8 cellular contexts compared by ENCODE assay signal in the genomic region with DNA sequence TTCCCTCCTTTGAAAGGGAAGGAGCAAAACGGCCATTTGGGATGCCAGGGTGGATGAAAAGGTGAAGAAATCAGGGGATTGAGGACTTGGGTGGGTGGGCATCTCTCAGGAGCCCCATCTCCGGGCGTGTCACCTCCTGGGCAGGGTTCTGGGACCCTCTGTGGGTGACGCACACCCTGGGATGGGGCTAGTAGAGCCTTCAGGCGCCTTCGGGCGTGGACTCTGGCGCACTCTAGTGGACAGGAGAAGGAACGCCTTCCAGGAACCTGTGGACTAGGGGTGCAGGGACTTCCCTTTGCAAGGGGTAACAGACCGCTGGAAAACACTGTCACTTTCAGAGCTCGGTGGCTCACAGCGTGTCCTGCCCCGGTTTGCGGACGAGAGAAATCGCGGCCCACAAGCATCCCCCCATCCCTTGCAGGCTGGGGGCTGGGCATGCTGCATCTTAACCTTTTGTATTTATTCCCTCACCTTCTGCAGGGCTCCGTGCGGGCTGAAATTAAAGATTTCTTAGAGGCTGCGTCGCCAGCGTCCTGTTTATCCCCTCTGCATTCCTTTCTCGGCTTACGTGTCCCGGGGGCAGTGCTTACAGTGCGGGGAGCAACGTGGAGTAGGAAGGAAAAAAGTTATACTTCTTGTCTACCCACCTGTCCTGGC. TPM values are rescaled to one million over a fixed set of nuclear protein-coding genes. Genes with fewer than 3 reads are reported as not detected.
A peak's percentile ranks its signal among the peaks of the same experiment; 100 is the strongest.
DNase-seq lines count a peak whose midpoint lies in the region; ATAC-seq and TF ChIP-seq lines count a peak whose summit lies in the region.

No MANE protein-coding gene starts in this region.

- no peak for TF ChIP-seq POLR2A in tibial nerve (IDR thresholded peaks at IDR 0.05)

- H3K9me3 ChIP-seq in OCI-LY3 (ENCODE audit: insufficient read depth, low read length) (no peaks in the 10 kb centered on the region), fibroblast of lung (ENCODE audit: control insufficient read depth, insufficient read depth, low read depth, low read length) (no peaks in the 10 kb centered on the region), neural cell (ENCODE audit: low read length) (no peaks in the 10 kb centered on the region), tibial nerve (no peaks in the 10 kb centered on the region)

- H3K9ac ChIP-seq in OCI-LY3 (ENCODE audit: low read length) = no peak overlapping the region
- H3K9ac ChIP-seq in fibroblast of lung (ENCODE audit: insufficient read depth, low read length) = no peak overlapping the region
- H3K9ac ChIP-seq in neural cell (ENCODE audit: low read length) = no peak overlapping the region

- no peaks in the 10 kb centered on the region for H3F3A ChIP-seq in neural cell (ENCODE audit: insufficient read depth, low read length, poor library complexity, severe bottlenecking)

- H4K20me1 ChIP-seq in OCI-LY3 (ENCODE audit: insufficient read depth, low read length) (no peaks in the 10 kb centered on the region), fibroblast of lung (ENCODE audit: control insufficient read depth, extremely low read depth, insufficient read depth, low read length) (no peaks in the 10 kb centered on the region), neural cell (ENCODE audit: insufficient read depth) (no peaks in the 10 kb centered on the region)

- DNase-seq in DMS 273 treated with DMSO at 0.1 percent for 48 hours (lab: John Stamatoyannopoulos, UW) (peak; percentile 44), HuH-7 (ENCODE audit: low spot score) (peak; percentile 89), activated T-cell treated with anti-CD3 and anti-CD28 coated beads for 48 hours (ENCODE audit: low read depth) (peak; percentile 56), fibroblast of lung (ENCODE audit: low read depth in 2 of 2) (peak; percentile 28 to 57), tibial nerve (ENCODE audit: low spot score in 2 of 2) (peak in 1 of 2 donors; percentile 32)

- no peak overlapping the region for H2AFZ ChIP-seq in OCI-LY3 (ENCODE audit: low read depth, low read length)
- H2AFZ ChIP-seq in fibroblast of lung (ENCODE audit: low read length) = no peak overlapping the region
- no peak overlapping the region for H2AFZ ChIP-seq in neural cell (ENCODE audit: low read depth, low read length)

- H3K79me2 ChIP-seq in OCI-LY3 (ENCODE audit: low read length) (no peaks in the 10 kb centered on the region), fibroblast of lung (ENCODE audit: control insufficient read depth, insufficient read depth, low read length) (no peaks in the 10 kb centered on the region), neural cell (replicated peaks; ENCODE audit: insufficient read depth, low read length) (no peaks in the 10 kb centered on the region)

- H3K4me3 ChIP-seq in OCI-LY3 (ENCODE audit: low read length) (no peak overlapping the region), fibroblast of lung (replicated peaks in 1 of 4; ENCODE audit: control extremely low read depth in 1 of 4, insufficient read depth in 1 of 4, low read depth in 3 of 4, low read length in 4 of 4) (no peak overlapping the region), neural cell (ENCODE audit: low read length) (no peak overlapping the region), tibial nerve (no peak overlapping the region)

- TF ChIP-seq CTCF in OCI-LY3 (IDR thresholded peaks at IDR 0.05; ENCODE audit: low read depth, low read length) (peak; percentile 96), fibroblast of lung (conservative IDR thresholded peaks at IDR 0.05 in 1 of 2, IDR thresholded peaks at IDR 0.05 in 1 of 2; ENCODE audit: low read depth in 1 of 2, low read length in 2 of 2) (peak; percentile 92 to 94), neural cell (IDR thresholded peaks at IDR 0.05; ENCODE audit: poor library complexity, severe bottlenecking) (peak; percentile 91), tibial nerve (IDR thresholded peaks at IDR 0.05) (peak; percentile 81 to 90 (median 88))

- H3K27me3 ChIP-seq in OCI-LY3 (ENCODE audit: low read depth, low read length) (no peaks in the 10 kb centered on the region), fibroblast of lung (ENCODE audit: control insufficient read depth, insufficient read depth, low read length) (no peaks in the 10 kb centered on the region), neural cell (ENCODE audit: insufficient read depth, low read depth, low read length) (no peaks in the 10 kb centered on the region), tibial nerve (no peaks in the 10 kb centered on the region)

- H3K36me3 ChIP-seq in OCI-LY3 (replicated peaks; ENCODE audit: low read depth, low read length) (peaks cover 66% of the 10 kb centered on the region), fibroblast of lung (ENCODE audit: control insufficient read depth, insufficient read depth, low read length) (no peaks in the 10 kb centered on the region), neural cell (ENCODE audit: insufficient read depth, low read length) (no peaks in the 10 kb centered on the region), tibial nerve (no peaks in the 10 kb centered on the region)

- 5 to 16% methylated on average over 27 of the region's 27 CpGs for WGBS in tibial nerve, 2 donors

- H3K4me1 ChIP-seq in OCI-LY3 (ENCODE audit: low read length) (no peaks in the 10 kb centered on the region), fibroblast of lung (ENCODE audit: control insufficient read depth, extremely low read depth, insufficient read depth, low read length) (peaks cover 3% of the 10 kb centered on the region), tibial nerve (peaks cover 0 to 4% (median 0%) of the 10 kb centered on the region in 4 donors)

- no peaks in the 10 kb centered on the region for H3K9me2 ChIP-seq in neural cell (ENCODE audit: insufficient read depth, low read length)

- H3K4me2 ChIP-seq in OCI-LY3 (ENCODE audit: low read length) = no peak overlapping the region
- peak overlapping the region; percentile 8 for H3K4me2 ChIP-seq in fibroblast of lung (ENCODE audit: extremely low read depth, insufficient read depth, low read length)
- H3K4me2 ChIP-seq in neural cell (ENCODE audit: low read length) = no peak overlapping the region

- no peak for TF ChIP-seq EP300 in neural cell (conservative IDR thresholded peaks at IDR 0.05; ENCODE audit: poor library complexity, severe bottlenecking)
- no peak for TF ChIP-seq EP300 in tibial nerve (IDR thresholded peaks at IDR 0.05)

- no peak for ATAC-seq in HG02571 (IDR thresholded peaks at IDR 0.05; ENCODE audit: unreplicated experiment)

- H3K27ac ChIP-seq in OCI-LY3 (ENCODE audit: low read length) (no peak overlapping the region), fibroblast of lung (ENCODE audit: insufficient read depth, low read length) (no peak overlapping the region), neural cell (ENCODE audit: low read length) (no peak overlapping the region), tibial nerve (no peak overlapping the region)

- TF ChIP-seq RAD21 in neural cell (conservative IDR thresholded peaks at IDR 0.05) = peak; percentile 92

TF ChIP-seq in neural cell, 6 proteins besides CTCF, POLR2A, EP300 and RAD21:
- TF ChIP-seq SMC3 (conservative IDR thresholded peaks at IDR 0.05; ENCODE audit: poor library complexity) (peak; percentile 94), MXI1 (conservative IDR thresholded peaks at IDR 0.05; ENCODE audit: poor library complexity, severe bottlenecking) (no peak)

RNA-seq across cellular contexts. Expression of a gene that starts 15.2 kb away (rescaled TPM):
- total RNA-seq in fibroblast of lung (not detected in 2 replicates), tibial nerve (1 to 10 TPM in 3 of 4 donors, under 1 TPM in 1; 0.66 to 4.7 (median 2.4) TPM)
- polyA plus RNA-seq in fibroblast of lung (not detected in 2 replicates), neural cell (not detected in 2 replicates)
- not detected in 2 replicates for polyA plus RNA-seq in fibroblast of lung (2012)
- polyA minus RNA-seq in fibroblast of lung (ENCODE audit: low replicate concordance) (not detected in 2 replicates), neural cell (not detected in 2 replicates)

RNA-seq across cellular contexts. Expression of a gene that starts 22.4 kb away (rescaled TPM):
- total RNA-seq in fibroblast of lung (24.4 and 35.8 TPM in 2 replicates), tibial nerve (10 to 100 TPM; 27.1 to 83.4 (median 38.2) TPM)
- polyA plus RNA-seq in fibroblast of lung (33.0 and 52.5 TPM in 2 replicates), neural cell (21.1 and 23.5 TPM in 2 replicates)
- 58.8 and 103 TPM in 2 replicates for polyA plus RNA-seq in fibroblast of lung (2012)
- polyA minus RNA-seq in fibroblast of lung (ENCODE audit: low replicate concordance) (108 and 141 TPM in 2 replicates), neural cell (13.7 and 20.9 TPM in 2 replicates)

RNA-seq across cellular contexts. Expression of a gene that starts 27.5 kb away (rescaled TPM):
- total RNA-seq in fibroblast of lung (not detected in 2 replicates), tibial nerve (10 to 100 TPM in 2 of 4 donors, 1 to 10 TPM in 2; 3.8 to 22.5 (median 7.8) TPM)
- polyA plus RNA-seq in fibroblast of lung (not detected in 2 replicates), neural cell (not detected in 2 replicates)
- polyA plus RNA-seq in fibroblast of lung (2012) = not detected in 2 replicates
- polyA minus RNA-seq in fibroblast of lung (ENCODE audit: low replicate concordance) (not detected in 2 replicates), neural cell (not detected in 2 replicates)
